ENCODE assay signal across 8 cellular contexts in genomic region chr9:134163374-134164196, GRCh38. TPM values are rescaled to one million over a fixed set of nuclear protein-coding genes. Genes with fewer than 3 reads are reported as not detected.
A peak's percentile ranks its signal among the peaks of the same experiment; 100 is the strongest.
DNase-seq lines count a peak whose midpoint lies in the region; ATAC-seq and TF ChIP-seq lines count a peak whose summit lies in the region.

No MANE protein-coding gene starts in this region.

- no peak overlapping the region for H3K27ac Mint-ChIP-seq in activated CD4-positive, alpha-beta memory T cell treated with anti-CD3 and anti-CD28 coated beads for 36 hours
- H3K27ac Mint-ChIP-seq in memory B cell = no peak overlapping the region

- peak; percentile 51 for TF ChIP-seq CTCF in AG09309 (IDR thresholded peaks at IDR 0.05; ENCODE audit: control insufficient read depth, insufficient read depth, low read depth, low read length, missing control alignments)
- TF ChIP-seq CTCF in dorsolateral prefrontal cortex (IDR thresholded peaks at IDR 0.05 in 54 of 56, conservative IDR thresholded peaks at IDR 0.05 in 2 of 56; ENCODE audit: low read depth in 1 of 56, partially characterized antibody in 56 of 56) = peak in 31 of 56 donors; percentile 7 to 49 (median 25)

- H3K27me3 ChIP-seq in dorsolateral prefrontal cortex (no peaks in the 10 kb centered on the region), HAP-1 (ENCODE audit: low read depth) (no peaks in the 10 kb centered on the region)

- ATAC-seq in memory B cell (ENCODE audit: low read depth) = no peak

- H3K9me3 Mint-ChIP-seq in activated CD4-positive, alpha-beta memory T cell treated with anti-CD3 and anti-CD28 coated beads for 36 hours = peaks cover 1% of the 10 kb centered on the region
- no peaks in the 10 kb centered on the region for H3K9me3 Mint-ChIP-seq in memory B cell

- H3K4me3 ChIP-seq in AG09309 (ENCODE audit: control insufficient read depth, low read depth, low read length) = peak overlapping the region; percentile 47
- no peak overlapping the region for H3K4me3 ChIP-seq in dorsolateral prefrontal cortex
- no peak overlapping the region for H3K4me3 ChIP-seq in HAP-1

- CTCF ChIA-PET in activated CD4-positive, alpha-beta memory T cell treated with anti-CD3 and anti-CD28 coated beads for 36 hours (lab: Charles Lee) = interaction anchor here (0.7 to 1.9 kb wide), 10 partner anchors 14 to 382 kb away, joined by 3 to 10 read pairs (median 4); partner anchors contain the start of genes BRD3OS and WDR5

- in situ Hi-C loops in HAP-1 (cut with MboI; ENCODE audit: low sequenced_read_pairs) = no loop called here

- no peaks in the 10 kb centered on the region; the same call in 1 of the 2 replicates for H3K36me3 ChIP-seq in HAP-1 (replicated peaks)

- H3K27me3 Mint-ChIP-seq in activated CD4-positive, alpha-beta memory T cell treated with anti-CD3 and anti-CD28 coated beads for 36 hours = no peaks in the 10 kb centered on the region
- H3K27me3 Mint-ChIP-seq in memory B cell = no peaks in the 10 kb centered on the region

- H3K36me3 Mint-ChIP-seq in activated CD4-positive, alpha-beta memory T cell treated with anti-CD3 and anti-CD28 coated beads for 36 hours = peaks cover 3% of the 10 kb centered on the region
- H3K36me3 Mint-ChIP-seq in memory B cell = no peaks in the 10 kb centered on the region

- H3K4me3 Mint-ChIP-seq in activated CD4-positive, alpha-beta memory T cell treated with anti-CD3 and anti-CD28 coated beads for 36 hours = no peak overlapping the region
- no peak overlapping the region for H3K4me3 Mint-ChIP-seq in memory B cell

- H3K9me3 ChIP-seq in HAP-1 = no peaks in the 10 kb centered on the region; the same call in 1 of the 2 replicates

- POLR2A ChIA-PET in activated CD4-positive, alpha-beta memory T cell treated with anti-CD3 and anti-CD28 coated beads for 36 hours (lab: Charles Lee) = interaction anchor here (1.0 to 2.7 kb wide), 7 partner anchors 13 to 228 kb away, joined by 3 to 21 read pairs (median 4); partner anchors contain the start of genes BRD3OS and WDR5

- H3K27ac ChIP-seq in dorsolateral prefrontal cortex = peak overlapping the region in 3 of 59 donors; percentile 57 to 87 (median 75)

- H3K4me1 Mint-ChIP-seq in activated CD4-positive, alpha-beta memory T cell treated with anti-CD3 and anti-CD28 coated beads for 36 hours (ENCODE audit: low read depth) = peaks cover 19% of the 10 kb centered on the region
- peaks cover 9% of the 10 kb centered on the region for H3K4me1 Mint-ChIP-seq in memory B cell

- peaks cover 8% of the 10 kb centered on the region; the same call in 1 of the 2 replicates for H3K4me1 ChIP-seq in HAP-1

- DNase-seq in AG09309 (ENCODE audit: low read depth) (no peak), HT-29 (ENCODE audit: low spot score) (peak; percentile 73), dorsolateral prefrontal cortex (peak in 9 of 10 donors; percentile 38 to 74 (median 56)), memory B cell (ENCODE audit: low spot score in 2 of 2) (peak; percentile 60 to 63), HAP-1 (ENCODE audit: low spot score in 2 of 2) (no peak), NCI-H187 (lab: John Stamatoyannopoulos, UW) (no peak)
- peak; percentile 78 for DNase-seq in activated CD4-positive, alpha-beta memory T cell treated with anti-CD3 and anti-CD28 coated beads for 36 hours
- peak; percentile 32 for DNase-seq in stimulated activated CD8-positive, alpha-beta memory T cell treated with anti-CD3 and anti-CD28 coated beads, Interleukin-15, amount 100 ng/mL, for 24 hours (ENCODE audit: low read depth)

- intact Hi-C loops in activated CD4-positive, alpha-beta memory T cell treated with anti-CD3 and anti-CD28 coated beads for 36 hours (cut with micrococcal nuclease) = loop anchor here (1.0 to 2.0 kb wide), 5 partner anchors 27 to 1133 kb away; partner anchors contain the start of genes BRD3, BRD3OS, GTF3C5 and WDR5
- intact Hi-C loops in dorsolateral prefrontal cortex (cut with DNase I) = loop anchor here (1.0 to 2.0 kb wide), 3 partner anchors 27 to 95 kb away; partner anchors contain the start of genes BRD3 (in 2 of the 2) and WDR5 (in 2 of the 2)

RNA-seq across cellular contexts. Expression of gene RNU6ATAC, which starts 0.8 kb away (rescaled TPM):
- not detected in 2 replicates for total RNA-seq in HT-29 (2014; rRNA removed; shearing (Covaris generic))
- total RNA-seq in activated CD4-positive, alpha-beta memory T cell treated with anti-CD3 and anti-CD28 coated beads for 36 hours = 10 to 100 TPM; 25.8 to 41.0 TPM
- 100 to 1,000 TPM in 83 of 120 experiments, 10 to 100 TPM in 37; 25.4 to 362 (median 132) TPM for total RNA-seq in dorsolateral prefrontal cortex

RNA-seq across cellular contexts. Expression of gene WDR5, which starts 27.7 kb away (rescaled TPM):
- 37.3 and 42.5 TPM in 2 replicates for total RNA-seq in HT-29 (2014; rRNA removed; shearing (Covaris generic))
- total RNA-seq in activated CD4-positive, alpha-beta memory T cell treated with anti-CD3 and anti-CD28 coated beads for 36 hours = 10 to 100 TPM; 41.6 to 43.0 TPM
- total RNA-seq in dorsolateral prefrontal cortex = 10 to 100 TPM; 22.8 to 42.2 (median 29.5) TPM

Comparison
In these comparisons a context has a peak if more than half of its experiments do, and no peak if none do; other contexts are left out.
1. DNase-seq: peak in HT-29 (single experiment), activated CD4-positive, alpha-beta memory T cell treated with anti-CD3 and anti-CD28 coated beads for 36 hours (single experiment), dorsolateral prefrontal cortex (9 of 10), memory B cell (2 of 2) and stimulated activated CD8-positive, alpha-beta memory T cell treated with anti-CD3 and anti-CD28 coated beads, Interleukin-15, amount 100 ng/mL, for 24 hours (single experiment); none in AG09309 (single experiment), HAP-1 (0 of 2) and NCI-H187 (0 of 2).
2. RNA of gene RNU6ATAC, which starts 0.8 kb away (total RNA-seq): 25.4 to 362 TPM in dorsolateral prefrontal cortex and 25.8 to 41.0 TPM in activated CD4-positive, alpha-beta memory T cell treated with anti-CD3 and anti-CD28 coated beads for 36 hours; not detected in HT-29; every median in the first group is over 10 times any median in the second.